8 cellular contexts compared by ENCODE assay signal in the genomic region with DNA sequence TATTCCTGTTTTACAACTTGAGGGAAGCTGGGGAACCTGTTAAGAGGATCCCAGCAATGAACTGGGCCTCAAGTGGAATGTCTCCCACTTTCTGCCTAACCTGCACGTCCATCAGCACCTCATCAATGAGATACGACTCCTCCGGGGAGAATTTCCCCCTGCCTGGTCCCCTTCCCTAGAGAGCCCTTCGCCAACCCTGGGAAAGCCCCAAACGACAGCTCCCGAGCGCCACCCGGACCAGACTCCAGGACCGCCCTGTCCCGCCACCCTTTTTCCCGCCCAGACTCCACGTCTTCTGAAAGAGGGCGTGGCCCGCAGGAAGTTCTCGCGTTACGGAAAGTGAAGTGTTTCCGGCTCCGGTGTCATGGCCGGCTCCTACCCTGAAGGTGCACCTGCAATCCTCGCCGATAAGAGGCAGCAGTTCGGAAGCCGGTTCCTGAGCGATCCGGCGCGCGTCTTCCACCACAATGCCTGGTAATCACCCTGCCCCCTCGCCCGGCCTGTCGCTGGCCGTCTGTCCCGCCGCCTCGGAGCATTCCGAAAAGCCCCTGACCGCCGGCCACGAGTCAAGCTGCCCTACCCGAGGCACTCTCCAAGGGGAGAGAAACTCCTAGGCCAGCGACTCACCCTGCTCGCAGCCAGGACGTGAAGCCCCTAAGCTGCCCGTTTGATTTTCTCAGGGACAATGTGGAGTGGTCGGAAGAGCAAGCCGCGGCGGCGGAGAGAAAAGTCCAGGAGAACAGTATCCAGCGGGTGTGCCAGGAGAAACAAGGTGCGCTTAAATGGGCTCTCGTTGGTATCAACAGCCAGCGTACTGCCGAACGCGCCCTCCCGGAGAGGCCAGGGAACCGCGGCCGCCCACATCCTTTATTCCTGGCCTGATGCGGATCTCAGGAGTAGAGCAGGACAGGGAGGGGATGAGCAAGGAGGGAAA. TPM values are rescaled to one million over a fixed set of nuclear protein-coding genes. Genes with fewer than 3 reads are reported as not detected.
DNase-seq lines count a peak whose midpoint lies in the region; ATAC-seq and TF ChIP-seq lines count a peak whose summit lies in the region.
"Not testable (repeated sequence)": the region's sequence is repeated elsewhere in the genome, so short reads cannot be mapped to it uniquely, and the experiment has no call there.

A gene with protein sequence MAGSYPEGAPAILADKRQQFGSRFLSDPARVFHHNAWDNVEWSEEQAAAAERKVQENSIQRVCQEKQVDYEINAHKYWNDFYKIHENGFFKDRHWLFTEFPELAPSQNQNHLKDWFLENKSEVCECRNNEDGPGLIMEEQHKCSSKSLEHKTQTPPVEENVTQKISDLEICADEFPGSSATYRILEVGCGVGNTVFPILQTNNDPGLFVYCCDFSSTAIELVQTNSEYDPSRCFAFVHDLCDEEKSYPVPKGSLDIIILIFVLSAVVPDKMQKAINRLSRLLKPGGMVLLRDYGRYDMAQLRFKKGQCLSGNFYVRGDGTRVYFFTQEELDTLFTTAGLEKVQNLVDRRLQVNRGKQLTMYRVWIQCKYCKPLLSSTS (plus strand): TSS at position 347 of the 934 bp plus-strand sequence. CDS start 18 bp downstream, at position 365.

- H3K36me3 ChIP-seq in right atrium auricular region, result peaks cover 18% of the 10 kb centered on the region
- not testable (repeated sequence) for H3K36me3 ChIP-seq in vagina

- not testable (repeated sequence) for H3K9me3 Mint-ChIP-seq in T-helper 1 cell treated with Interleukin-12 subunit alpha and Interleukin-12 subunit beta and Interleukin-4 antibody, amounts not matched to agents 30 μg/mL and 1 μg/mL, for 36 hours

- peak within 1 kb of the TSS; percentile 77 to 91 for H3K4me3 ChIP-seq in right atrium auricular region
- peak within 1 kb of the TSS; percentile 78 to 85 for H3K4me3 ChIP-seq in vagina

- peak; percentile 73 for TF ChIP-seq POLR2A in GM15510 (IDR thresholded peaks at IDR 0.05; ENCODE audit: borderline replicate concordance, extremely low read depth, insufficient read length)
- peak in 1 of 2 donors; percentile 27 for TF ChIP-seq POLR2A in vagina (IDR thresholded peaks at IDR 0.05)

- TF ChIP-seq CTCF in right atrium auricular region (IDR thresholded peaks at IDR 0.05), result peak in 1 of 2 donors; percentile 32
- TF ChIP-seq CTCF in vagina (IDR thresholded peaks at IDR 0.05), result not testable (repeated sequence)

- H3K36me3 Mint-ChIP-seq in T-helper 1 cell treated with Interleukin-12 subunit alpha and Interleukin-12 subunit beta and Interleukin-4 antibody, amounts not matched to agents 30 μg/mL and 1 μg/mL, for 36 hours (ENCODE audit: low read depth), result not testable (repeated sequence)

- H3K27me3 Mint-ChIP-seq in T-helper 1 cell treated with Interleukin-12 subunit alpha and Interleukin-12 subunit beta and Interleukin-4 antibody, amounts not matched to agents 30 μg/mL and 1 μg/mL, for 36 hours (ENCODE audit: low read depth), result not testable (repeated sequence)

- H3K4me1 Mint-ChIP-seq in T-helper 1 cell treated with Interleukin-12 subunit alpha and Interleukin-12 subunit beta and Interleukin-4 antibody, amounts not matched to agents 30 μg/mL and 1 μg/mL, for 36 hours (ENCODE audit: low read depth), result peaks cover 20% of the 10 kb centered on the region

- not testable (repeated sequence) for H3K27me3 ChIP-seq in right atrium auricular region, vagina

- peak within 1 kb of the TSS; percentile 95 for H3K4me3 Mint-ChIP-seq in T-helper 1 cell treated with Interleukin-12 subunit alpha and Interleukin-12 subunit beta and Interleukin-4 antibody, amounts not matched to agents 30 μg/mL and 1 μg/mL, for 36 hours

- peak; percentile 94 for ATAC-seq in HG02885 (IDR thresholded peaks at IDR 0.05; ENCODE audit: poor library complexity, unreplicated experiment)

- DNase-seq in NCI-H1694 (lab: John Stamatoyannopoulos, UW) (peak; percentile 94), anterior cingulate cortex (lab: John Stamatoyannopoulos, UW) (peak; percentile 48 to 96 (median 85)), right atrium auricular region (ENCODE audit: low spot score) (peak; percentile 94), pulmonary artery endothelial cell (ENCODE audit: low read depth, low spot score) (peak; percentile 68), vagina (ENCODE audit: extremely low spot score in 2 of 2) (peak in 1 of 2 donors; percentile 91)

- H3K27ac Mint-ChIP-seq in T-helper 1 cell treated with Interleukin-12 subunit alpha and Interleukin-12 subunit beta and Interleukin-4 antibody, amounts not matched to agents 30 μg/mL and 1 μg/mL, for 36 hours, result peak within 1 kb of the TSS; percentile 95

- intact Hi-C loops in vagina (cut with DNase I), result not testable (repeated sequence)

- H3K4me1 ChIP-seq in right atrium auricular region (peaks cover 0 to 12% of the 10 kb centered on the region in 2 donors), vagina (peaks cover 14% of the 10 kb centered on the region)

- H3K27ac ChIP-seq in right atrium auricular region (peak within 1 kb of the TSS; percentile 68 to 80), vagina (peak within 1 kb of the TSS; percentile 82)

- H3K9me3 ChIP-seq in right atrium auricular region, vagina: not testable (repeated sequence)

RNA-seq across cellular contexts. Expression of the gene that starts here (rescaled TPM):
- total RNA-seq in right atrium auricular region (10 to 100 TPM; 13.3 to 14.4 TPM), pulmonary artery endothelial cell (31.6 and 42.7 TPM in 2 replicates), vagina (18.4 TPM)
